In the genomic region with DNA sequence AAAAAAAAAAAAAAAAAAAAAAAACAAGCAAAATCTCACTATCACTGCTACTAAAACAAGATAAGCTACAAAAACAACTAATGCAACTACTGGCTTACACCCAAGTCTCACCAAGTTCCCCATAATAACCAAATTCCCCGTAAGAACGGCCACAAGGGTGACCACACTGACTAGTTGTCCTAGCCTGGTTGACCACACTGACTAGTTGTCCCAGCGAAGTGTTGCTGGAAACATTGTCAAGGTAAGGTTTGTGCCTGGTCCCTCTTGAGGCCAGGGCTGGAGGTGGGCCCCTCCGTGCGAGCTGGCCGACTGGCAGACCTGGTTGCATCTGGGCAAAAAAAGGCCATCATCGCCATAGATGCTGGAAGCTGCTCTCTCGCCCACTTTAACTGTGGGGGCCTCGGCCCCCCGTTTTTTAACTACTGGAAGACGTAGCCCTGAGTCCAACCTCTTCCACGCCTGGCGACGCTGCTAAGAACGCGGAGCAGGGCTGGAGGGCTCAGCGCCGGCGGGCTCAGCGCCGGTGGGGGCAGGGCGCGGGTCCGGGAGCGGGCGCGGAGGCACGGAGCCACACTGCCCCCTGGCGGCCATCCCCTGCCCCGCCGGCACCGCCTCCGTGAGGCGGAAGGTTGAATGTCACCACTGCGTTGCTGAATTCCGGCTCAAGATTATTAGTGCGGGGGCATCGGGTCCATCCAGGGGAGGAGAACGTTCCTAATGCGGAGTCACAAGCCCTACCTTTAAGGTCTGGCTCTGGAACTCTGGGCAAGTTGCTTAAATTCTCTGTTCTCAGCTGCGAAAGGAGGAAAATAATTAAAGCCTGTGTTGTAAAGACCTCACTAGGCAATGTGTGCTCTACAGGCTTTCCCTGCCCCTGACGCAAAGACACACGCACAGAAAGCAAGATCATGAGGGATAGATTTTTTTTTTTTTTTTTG, we compare ENCODE assay signal across 7 cellular contexts.
DNase-seq lines count a peak whose midpoint lies in the region; ATAC-seq and TF ChIP-seq lines count a peak whose summit lies in the region.

No MANE protein-coding gene starts in this region.

- peak overlapping the region; percentile 71 for H3K4me3 Mint-ChIP-seq in dendritic cell treated with granulocyte-macrophage colony-stimulating factor and Interleukin-4, amounts not matched to agents 40 ng/mL and 50 ng/mL, for 4 days

- H3K4me1 ChIP-seq in liver (ENCODE audit: control insufficient read depth in 4 of 4, insufficient read depth in 4 of 4, low read length in 3 of 4), result peaks cover 3 to 16% (median 11%) of the 10 kb centered on the region in 4 donors

- no peaks in the 10 kb centered on the region for H3K36me3 Mint-ChIP-seq in dendritic cell treated with granulocyte-macrophage colony-stimulating factor and Interleukin-4, amounts not matched to agents 40 ng/mL and 50 ng/mL, for 4 days (ENCODE audit: low read depth)

- H3K27me3 ChIP-seq in liver (ENCODE audit: control insufficient read depth in 4 of 4, insufficient read depth in 4 of 4, low read length in 3 of 4), result no peaks in the 10 kb centered on the region

- H3K4me3 ChIP-seq in liver (ENCODE audit: low read depth in 1 of 3, low read length in 3 of 3), result peak overlapping the region; percentile 14 to 35 (median 32)

- H3K27me3 Mint-ChIP-seq in dendritic cell treated with granulocyte-macrophage colony-stimulating factor and Interleukin-4, amounts not matched to agents 40 ng/mL and 50 ng/mL, for 4 days, result peaks cover 62% of the 10 kb centered on the region

- H3K4me1 Mint-ChIP-seq in dendritic cell treated with granulocyte-macrophage colony-stimulating factor and Interleukin-4, amounts not matched to agents 40 ng/mL and 50 ng/mL, for 4 days (ENCODE audit: low read depth), result peaks cover 35% of the 10 kb centered on the region

- ATAC-seq in GM18502 (IDR thresholded peaks at IDR 0.05; ENCODE audit: poor library complexity, unreplicated experiment) (peak; percentile 78), HG03095 (IDR thresholded peaks at IDR 0.05; ENCODE audit: unreplicated experiment) (peak; percentile 80)

- intact Hi-C loops in dendritic cell treated with granulocyte-macrophage colony-stimulating factor and Interleukin-4, amounts not matched to agents 40 ng/mL and 50 ng/mL, for 4 days (cut with micrococcal nuclease), result loop anchor here (1.0 to 10.0 kb wide), 5 partner anchors 156 to 703 kb away; a partner anchor contains a TSS

- no peaks in the 10 kb centered on the region for H3K36me3 ChIP-seq in liver (ENCODE audit: control insufficient read depth in 4 of 4, insufficient read depth in 3 of 4, low read depth in 1 of 4, low read length in 3 of 4)

- H3K9ac ChIP-seq in liver (ENCODE audit: low read depth in 1 of 2, low read length in 2 of 2), result no peak overlapping the region

- WGBS in liver, result 2% methylated on average over 43 of the region's 43 CpGs

- DNase-seq in NCI-H510A treated with DMSO at 0.1 percent for 48 hours (lab: John Stamatoyannopoulos, UW), result peak; percentile 48
- DNase-seq in activated CD4-positive, alpha-beta T cell treated with anti-CD3 and anti-CD28 coated beads, Interleukin-2, amount 50 U/mL, for 24 hours (ENCODE audit: low read depth in 1 of 2, low spot score in 1 of 2), result peak; percentile 64 to 65
- DNase-seq in stimulated activated CD4-positive, alpha-beta T cell treated with anti-CD3 and anti-CD28 coated beads, Interleukin-2, amount 100 ng/mL, for 48 hours, result peak; percentile 70 to 89

- peak; percentile 98 for TF ChIP-seq CTCF in liver (IDR thresholded peaks at IDR 0.05; ENCODE audit: low read depth, low read length, missing input control)

- peak overlapping the region; percentile 73 for H3K27ac Mint-ChIP-seq in dendritic cell treated with granulocyte-macrophage colony-stimulating factor and Interleukin-4, amounts not matched to agents 40 ng/mL and 50 ng/mL, for 4 days

- no peaks in the 10 kb centered on the region for H3K9me3 ChIP-seq in liver (ENCODE audit: control insufficient read depth in 4 of 4, low read length in 3 of 4)

- TF ChIP-seq RAD21 in liver (IDR thresholded peaks at IDR 0.05), result peak; percentile 76 to 84

- peak overlapping the region in 1 of 2 donors; percentile 15 for H3K27ac ChIP-seq in liver (ENCODE audit: low read depth in 1 of 2, low read length in 2 of 2)

- no peaks in the 10 kb centered on the region for H3K9me3 Mint-ChIP-seq in dendritic cell treated with granulocyte-macrophage colony-stimulating factor and Interleukin-4, amounts not matched to agents 40 ng/mL and 50 ng/mL, for 4 days

TF ChIP-seq in liver, 16 proteins besides CTCF, POLR2A, EP300 and RAD21:
- TF ChIP-seq EGR1 (IDR thresholded peaks at IDR 0.05; ENCODE audit: low read depth in 2 of 2) (no peak), RXRA (IDR thresholded peaks at IDR 0.05) (no peak), JUND (IDR thresholded peaks at IDR 0.05) (no peak), FOXA1 (IDR thresholded peaks at IDR 0.05) (no peak), HNF4G (IDR thresholded peaks at IDR 0.05) (no peak), SP1 (IDR thresholded peaks at IDR 0.05) (no peak), HNF4A (conservative IDR thresholded peaks at IDR 0.05) (no peak), YY1 (IDR thresholded peaks at IDR 0.05) (no peak), FOXA2 (IDR thresholded peaks at IDR 0.05) (no peak), NR2F2 (IDR thresholded peaks at IDR 0.05) (no peak)
- TF ChIP-seq, protein P1, sequence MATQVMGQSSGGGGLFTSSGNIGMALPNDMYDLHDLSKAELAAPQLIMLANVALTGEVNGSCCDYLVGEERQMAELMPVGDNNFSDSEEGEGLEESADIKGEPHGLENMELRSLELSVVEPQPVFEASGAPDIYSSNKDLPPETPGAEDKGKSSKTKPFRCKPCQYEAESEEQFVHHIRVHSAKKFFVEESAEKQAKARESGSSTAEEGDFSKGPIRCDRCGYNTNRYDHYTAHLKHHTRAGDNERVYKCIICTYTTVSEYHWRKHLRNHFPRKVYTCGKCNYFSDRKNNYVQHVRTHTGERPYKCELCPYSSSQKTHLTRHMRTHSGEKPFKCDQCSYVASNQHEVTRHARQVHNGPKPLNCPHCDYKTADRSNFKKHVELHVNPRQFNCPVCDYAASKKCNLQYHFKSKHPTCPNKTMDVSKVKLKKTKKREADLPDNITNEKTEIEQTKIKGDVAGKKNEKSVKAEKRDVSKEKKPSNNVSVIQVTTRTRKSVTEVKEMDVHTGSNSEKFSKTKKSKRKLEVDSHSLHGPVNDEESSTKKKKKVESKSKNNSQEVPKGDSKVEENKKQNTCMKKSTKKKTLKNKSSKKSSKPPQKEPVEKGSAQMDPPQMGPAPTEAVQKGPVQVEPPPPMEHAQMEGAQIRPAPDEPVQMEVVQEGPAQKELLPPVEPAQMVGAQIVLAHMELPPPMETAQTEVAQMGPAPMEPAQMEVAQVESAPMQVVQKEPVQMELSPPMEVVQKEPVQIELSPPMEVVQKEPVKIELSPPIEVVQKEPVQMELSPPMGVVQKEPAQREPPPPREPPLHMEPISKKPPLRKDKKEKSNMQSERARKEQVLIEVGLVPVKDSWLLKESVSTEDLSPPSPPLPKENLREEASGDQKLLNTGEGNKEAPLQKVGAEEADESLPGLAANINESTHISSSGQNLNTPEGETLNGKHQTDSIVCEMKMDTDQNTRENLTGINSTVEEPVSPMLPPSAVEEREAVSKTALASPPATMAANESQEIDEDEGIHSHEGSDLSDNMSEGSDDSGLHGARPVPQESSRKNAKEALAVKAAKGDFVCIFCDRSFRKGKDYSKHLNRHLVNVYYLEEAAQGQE (IDR thresholded peaks at IDR 0.05), result no peak
- TF ChIP-seq, protein P2, sequence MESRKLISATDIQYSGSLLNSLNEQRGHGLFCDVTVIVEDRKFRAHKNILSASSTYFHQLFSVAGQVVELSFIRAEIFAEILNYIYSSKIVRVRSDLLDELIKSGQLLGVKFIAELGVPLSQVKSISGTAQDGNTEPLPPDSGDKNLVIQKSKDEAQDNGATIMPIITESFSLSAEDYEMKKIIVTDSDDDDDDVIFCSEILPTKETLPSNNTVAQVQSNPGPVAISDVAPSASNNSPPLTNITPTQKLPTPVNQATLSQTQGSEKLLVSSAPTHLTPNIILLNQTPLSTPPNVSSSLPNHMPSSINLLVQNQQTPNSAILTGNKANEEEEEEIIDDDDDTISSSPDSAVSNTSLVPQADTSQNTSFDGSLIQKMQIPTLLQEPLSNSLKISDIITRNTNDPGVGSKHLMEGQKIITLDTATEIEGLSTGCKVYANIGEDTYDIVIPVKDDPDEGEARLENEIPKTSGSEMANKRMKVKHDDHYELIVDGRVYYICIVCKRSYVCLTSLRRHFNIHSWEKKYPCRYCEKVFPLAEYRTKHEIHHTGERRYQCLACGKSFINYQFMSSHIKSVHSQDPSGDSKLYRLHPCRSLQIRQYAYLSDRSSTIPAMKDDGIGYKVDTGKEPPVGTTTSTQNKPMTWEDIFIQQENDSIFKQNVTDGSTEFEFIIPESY (IDR thresholded peaks at IDR 0.05), result no peak
- TF ChIP-seq, protein P3, sequence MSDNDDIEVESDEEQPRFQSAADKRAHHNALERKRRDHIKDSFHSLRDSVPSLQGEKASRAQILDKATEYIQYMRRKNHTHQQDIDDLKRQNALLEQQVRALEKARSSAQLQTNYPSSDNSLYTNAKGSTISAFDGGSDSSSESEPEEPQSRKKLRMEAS (IDR thresholded peaks at IDR 0.05), result no peak
